ENCODE assay signal across 15 cellular contexts in genomic region chr9:14158136-14158781, GRCh38.
DNase-seq lines count a peak whose midpoint lies in the region; ATAC-seq, FAIRE-seq and TF ChIP-seq lines count a peak whose summit lies in the region.
"Had no signal": no experiment of that assay in that cellular context is flagged by ENCODE, and none has a peak within 500 bp of the region (broad histone marks: within the 10 kb centered on the region; RNA-seq: fewer than 3 reads in every experiment).

No MANE protein-coding gene starts in this region.

- no peaks in the 10 kb centered on the region for H3K9me3 ChIP-seq in endodermal cell (ENCODE audit: control insufficient read depth, low read length)
- no peaks in the 10 kb centered on the region for H3K9me3 ChIP-seq in mucosa of descending colon

- no peak overlapping the region for H3K4me3 ChIP-seq in endodermal cell (ENCODE audit: low read length)
- no peak overlapping the region for H3K4me3 ChIP-seq in mucosa of descending colon
- H3K4me3 ChIP-seq: GM23338, K562 had no signal

- DNase-seq in H54 (ENCODE audit: insufficient read length, low spot score) (no peak), endodermal cell (no peak), mucosa of descending colon (no peak), pons (ENCODE audit: low spot score) (no peak)
- DNase-seq in activated CD4-positive, alpha-beta memory T cell treated with anti-CD3 and anti-CD28 coated beads for 36 hours = no peak
- DNase-seq in stimulated activated naive B cell treated with anti-CD40 and anti-IgM and Interleukin-4, amounts not matched to agents 10 μg/mL and 1 μg/mL and 100 μg/mL, for 72 hours = no peak
- DNase-seq: CD4-positive, alpha-beta T cell; DMS79; H9 had no signal

- no peak for TF ChIP-seq POLR2A in H54 (IDR thresholded peaks at IDR 0.05; ENCODE audit: low read depth, low read length)

- H3K4me1 ChIP-seq in endodermal cell (ENCODE audit: control insufficient read depth, insufficient read depth, low read length) (peaks cover 5% of the 10 kb centered on the region), mucosa of descending colon (ENCODE audit: low read depth) (no peaks in the 10 kb centered on the region)

- 100% methylated on average over 1 of the region's 1 CpG; no CpG with 5 or more reads in 1 of the 2 experiments for WGBS in endodermal cell (ENCODE audit: insufficient coverage in 1 of 2, insufficient read length in 1 of 2), 2 experiments

- H3K36me3 Mint-ChIP-seq in endodermal cell (ENCODE audit: low read depth) = no peaks in the 10 kb centered on the region
- H3K36me3 Mint-ChIP-seq in activated CD4-positive, alpha-beta memory T cell treated with anti-CD3 and anti-CD28 coated beads for 36 hours = no peaks in the 10 kb centered on the region
- H3K36me3 Mint-ChIP-seq in stimulated activated naive B cell treated with anti-CD40 and anti-IgM and Interleukin-4, amounts not matched to agents 10 μg/mL and 1 μg/mL and 100 μg/mL, for 72 hours = no peaks in the 10 kb centered on the region

- FAIRE-seq in H54 (lab: Jason Lieb, UNC) = peak; percentile 33
- FAIRE-seq: GM12891, K562 had no signal

- H3K9ac ChIP-seq in endodermal cell (ENCODE audit: extremely low read depth, low read length, poor library complexity, severe bottlenecking) = no peak overlapping the region

- H3K9me3 Mint-ChIP-seq in endodermal cell = no peaks in the 10 kb centered on the region
- H3K9me3 Mint-ChIP-seq in activated CD4-positive, alpha-beta memory T cell treated with anti-CD3 and anti-CD28 coated beads for 36 hours = no peaks in the 10 kb centered on the region
- H3K9me3 Mint-ChIP-seq in stimulated activated naive B cell treated with anti-CD40 and anti-IgM and Interleukin-4, amounts not matched to agents 10 μg/mL and 1 μg/mL and 100 μg/mL, for 72 hours = peaks cover 0 to 2% of the 10 kb centered on the region in 2 donors
- H3K9me3 Mint-ChIP-seq: CD4-positive, alpha-beta T cell; GM23338; H9 had no signal

- intact Hi-C loops in mucosa of descending colon (cut with DNase I, micrococcal nuclease) = no loop called here
- intact Hi-C loops in activated CD4-positive, alpha-beta memory T cell treated with anti-CD3 and anti-CD28 coated beads for 36 hours (cut with micrococcal nuclease) = no loop called here

- POLR2A ChIA-PET in activated CD4-positive, alpha-beta memory T cell treated with anti-CD3 and anti-CD28 coated beads for 36 hours (lab: Charles Lee) = no interaction called here

- H3K4me1 Mint-ChIP-seq in endodermal cell = peaks cover 33% of the 10 kb centered on the region
- peaks cover 6% of the 10 kb centered on the region for H3K4me1 Mint-ChIP-seq in activated CD4-positive, alpha-beta memory T cell treated with anti-CD3 and anti-CD28 coated beads for 36 hours (ENCODE audit: low read depth)
- H3K4me1 Mint-ChIP-seq in stimulated activated naive B cell treated with anti-CD40 and anti-IgM and Interleukin-4, amounts not matched to agents 10 μg/mL and 1 μg/mL and 100 μg/mL, for 72 hours = no peaks in the 10 kb centered on the region
- H3K4me1 Mint-ChIP-seq: B cell had no signal

- ATAC-seq in mucosa of descending colon (peak; percentile 8), GM19023 (IDR thresholded peaks at IDR 0.05; ENCODE audit: unreplicated experiment) (no peak)
- ATAC-seq in stimulated activated naive B cell treated with anti-CD40 and anti-IgM and Interleukin-4, amounts not matched to agents 10 μg/mL and 1 μg/mL and 100 μg/mL, for 72 hours (replicated peaks) = no peak
- ATAC-seq: GM23338, K562 had no signal

- H3K27ac ChIP-seq in endodermal cell (ENCODE audit: low read depth, low read length) = no peak overlapping the region
- H3K27ac ChIP-seq: HL-60 had no signal

- peaks cover 8% of the 10 kb centered on the region for H3K27me3 Mint-ChIP-seq in endodermal cell (ENCODE audit: insufficient read depth)
- H3K27me3 Mint-ChIP-seq in activated CD4-positive, alpha-beta memory T cell treated with anti-CD3 and anti-CD28 coated beads for 36 hours = peaks cover 4% of the 10 kb centered on the region
- H3K27me3 Mint-ChIP-seq in stimulated activated naive B cell treated with anti-CD40 and anti-IgM and Interleukin-4, amounts not matched to agents 10 μg/mL and 1 μg/mL and 100 μg/mL, for 72 hours = no peaks in the 10 kb centered on the region
- H3K27me3 Mint-ChIP-seq: B cell had no signal

- peak overlapping the region; percentile 12 for H3K27ac Mint-ChIP-seq in endodermal cell
- H3K27ac Mint-ChIP-seq in activated CD4-positive, alpha-beta memory T cell treated with anti-CD3 and anti-CD28 coated beads for 36 hours = no peak overlapping the region
- H3K27ac Mint-ChIP-seq in stimulated activated naive B cell treated with anti-CD40 and anti-IgM and Interleukin-4, amounts not matched to agents 10 μg/mL and 1 μg/mL and 100 μg/mL, for 72 hours = no peak overlapping the region
- H3K27ac Mint-ChIP-seq: B cell; CD4-positive, alpha-beta T cell; GM23338 had no signal

- no peak for TF ChIP-seq CTCF in endodermal cell (conservative IDR thresholded peaks at IDR 0.05)
- no peak for TF ChIP-seq CTCF in mucosa of descending colon (IDR thresholded peaks at IDR 0.05)

- no peak overlapping the region for H3K4me3 Mint-ChIP-seq in endodermal cell
- no peak overlapping the region for H3K4me3 Mint-ChIP-seq in activated CD4-positive, alpha-beta memory T cell treated with anti-CD3 and anti-CD28 coated beads for 36 hours
- H3K4me3 Mint-ChIP-seq in stimulated activated naive B cell treated with anti-CD40 and anti-IgM and Interleukin-4, amounts not matched to agents 10 μg/mL and 1 μg/mL and 100 μg/mL, for 72 hours = no peak overlapping the region
- H3K4me3 Mint-ChIP-seq: B cell; CD4-positive, alpha-beta T cell; GM23338; H9 had no signal

- H3K36me3 ChIP-seq in endodermal cell (ENCODE audit: control insufficient read depth, insufficient read depth, low read length) (no peaks in the 10 kb centered on the region), mucosa of descending colon (ENCODE audit: low read depth) (no peaks in the 10 kb centered on the region)

- peaks cover 33% of the 10 kb centered on the region for H3K27me3 ChIP-seq in endodermal cell (ENCODE audit: control insufficient read depth, insufficient read depth, low read length, poor library complexity, severe bottlenecking)

- CTCF ChIA-PET in activated CD4-positive, alpha-beta memory T cell treated with anti-CD3 and anti-CD28 coated beads for 36 hours (lab: Charles Lee) = no interaction called here
